ENCODE assay signal across 24 cellular contexts in the genomic region with DNA sequence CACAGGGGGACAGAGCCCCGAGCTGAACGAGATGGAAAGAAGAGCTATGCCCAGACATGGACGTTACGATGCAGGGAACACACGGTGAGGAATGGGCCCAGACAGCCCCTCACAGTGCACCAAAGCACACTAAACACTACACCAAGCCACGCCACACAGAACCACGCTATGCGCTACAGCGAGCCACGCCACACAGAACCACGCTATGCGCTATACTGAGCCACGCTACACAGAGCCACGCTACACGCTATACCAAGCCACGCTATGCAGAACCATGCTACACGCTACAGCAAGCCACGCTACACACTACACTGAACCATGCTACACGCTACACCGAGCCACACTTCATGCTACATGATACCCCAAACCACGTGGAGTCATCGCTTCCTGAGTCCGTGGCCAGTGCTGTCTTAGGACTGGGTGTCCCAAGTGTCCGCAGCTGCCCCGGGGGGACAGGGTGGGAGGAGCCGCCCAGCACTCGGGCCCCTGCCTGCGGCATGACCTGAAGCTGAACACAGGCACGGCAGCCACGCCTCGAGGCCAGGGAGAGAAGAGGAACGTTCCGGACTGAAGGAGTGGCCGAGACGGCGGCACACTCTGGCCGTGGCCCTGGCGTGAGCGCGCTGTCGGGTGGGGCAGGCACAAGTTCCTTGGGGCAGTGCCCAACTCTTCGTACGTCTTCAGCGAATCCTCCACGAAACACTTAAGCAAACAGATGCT.
DNase-seq lines count a peak whose midpoint lies in the region; ATAC-seq, FAIRE-seq and TF ChIP-seq lines count a peak whose summit lies in the region.
"Had no signal": no experiment of that assay in that cellular context is flagged by ENCODE, and none has a peak within 500 bp of the region (broad histone marks: within the 10 kb centered on the region; RNA-seq: fewer than 3 reads in every experiment).

No MANE protein-coding gene starts in this region.

- H3K27ac ChIP-seq in HepG2 (ENCODE audit: extremely low read length, insufficient read depth, low read length) (no peak overlapping the region), right lobe of liver (no peak overlapping the region), cingulate gyrus (ENCODE audit: low read depth, low read length) (peak overlapping the region; percentile 85), neural progenitor cell (no peak overlapping the region)
- H3K27ac ChIP-seq: BLaER1 treated with 17β-estradiol and CSF1 and Interleukin-3, amounts not matched to agents 10 nM and 100 nM; GM23248; SJSA1 had no signal

- H3K27me3 ChIP-seq in HepG2 (ENCODE audit: control insufficient read depth in 1 of 2, insufficient read depth in 2 of 2, low read length in 2 of 2): no peaks in the 10 kb centered on the region
- no peaks in the 10 kb centered on the region for H3K27me3 ChIP-seq in right lobe of liver
- no peaks in the 10 kb centered on the region for H3K27me3 ChIP-seq in neural progenitor cell
- H3K27me3 ChIP-seq: SJSA1 had no signal

- peaks cover 18% of the 10 kb centered on the region for H3K9me3 Mint-ChIP-seq in neural progenitor cell
- H3K9me3 Mint-ChIP-seq in activated naive CD8-positive, alpha-beta T cell treated with anti-CD3 and anti-CD28 coated beads for 36 hours: peaks cover 1% of the 10 kb centered on the region

- H3K4me3 ChIP-seq in HepG2 (replicated peaks in 1 of 3; ENCODE audit: insufficient read depth in 1 of 3, low read depth in 2 of 3, low read length in 3 of 3) (no peak overlapping the region), right lobe of liver (no peak overlapping the region), neural progenitor cell (no peak overlapping the region)
- H3K4me3 ChIP-seq: BLaER1 treated with 17β-estradiol and CSF1 and Interleukin-3, amounts not matched to agents 10 nM and 100 nM; GM23248; SJSA1 had no signal

- BruUV-seq in HepG2 (replicated peaks; lab: Mats Ljungman, UMichigan): no TSS peak

- TF ChIP-seq POLR2A in HepG2 (IDR thresholded peaks at IDR 0.05; ENCODE audit: insufficient read depth in 1 of 2, low read depth in 2 of 2, low read length in 2 of 2): no peak
- TF ChIP-seq POLR2A in right lobe of liver (IDR thresholded peaks at IDR 0.05): no peak

- peaks cover 33% of the 10 kb centered on the region for H3K4me1 ChIP-seq in HepG2 (ENCODE audit: insufficient read depth, low read length)
- no peaks in the 10 kb centered on the region for H3K4me1 ChIP-seq in right lobe of liver
- H3K4me1 ChIP-seq in neural progenitor cell: no peaks in the 10 kb centered on the region
- H3K4me1 ChIP-seq: SJSA1 had no signal

- H3K4me2 ChIP-seq in HepG2 (ENCODE audit: low read depth, low read length) (no peak overlapping the region), neural progenitor cell (no peak overlapping the region)

- H2AFZ ChIP-seq in HepG2 (ENCODE audit: low read length): no peak overlapping the region
- H2AFZ ChIP-seq in neural progenitor cell (replicated peaks): no peak overlapping the region
- H2AFZ ChIP-seq: GM23248 had no signal

- CTCF ChIA-PET in HepG2 (lab: Yijun Ruan, JAX; ENCODE audit: low intra/inter-chr PET ratio, low total read pairs): no interaction called here

- peaks cover 7% of the 10 kb centered on the region for H3K4me1 Mint-ChIP-seq in neural progenitor cell
- no peaks in the 10 kb centered on the region for H3K4me1 Mint-ChIP-seq in activated naive CD8-positive, alpha-beta T cell treated with anti-CD3 and anti-CD28 coated beads for 36 hours

- H4K20me1 ChIP-seq in HepG2 (ENCODE audit: insufficient read depth, low read length): peaks cover 4% of the 10 kb centered on the region; the same call in 1 of the 2 replicates
- H4K20me1 ChIP-seq in neural progenitor cell (ENCODE audit: low read depth): peaks cover 2% of the 10 kb centered on the region

- intact Hi-C loops in HepG2 (cut with micrococcal nuclease; ENCODE audit: unreplicated experiment) (no loop called here), right lobe of liver (cut with DNase I) (no loop called here)

- DNase-seq in HepG2 (ENCODE audit: low spot score): no peak
- no peak for DNase-seq in right lobe of liver
- no peak for DNase-seq in neural progenitor cell (ENCODE audit: low spot score)
- no peak for DNase-seq in DMS153 treated with DMSO at 0.1 percent for 48 hours (lab: John Stamatoyannopoulos, UW; ENCODE audit: unreplicated experiment)
- no peak for DNase-seq in activated naive CD8-positive, alpha-beta T cell treated with anti-CD3 and anti-CD28 coated beads for 36 hours
- no peak for DNase-seq in AG20443 (ENCODE audit: low spot score)
- DNase-seq: AML-193; CD4-positive, alpha-beta memory T cell; COR-L47; GM23248; HCEC 1CT; Karpas-422; NCI-H1092; NCI-H1436; NCI-H187; NCI-H446; NCI-H524 treated with DMSO at 0.1 percent for 48 hours; NCI-H774; PC-3 had no signal

- no peak for TF ChIP-seq CTCF in HepG2 (CRISPR knock-in tag; IDR thresholded peaks at IDR 0.05)
- no peak for TF ChIP-seq CTCF in right lobe of liver (IDR thresholded peaks at IDR 0.05)
- TF ChIP-seq CTCF in neural progenitor cell (IDR thresholded peaks at IDR 0.05): no peak

- H3K36me3 ChIP-seq in HepG2 (replicated peaks in 1 of 2; ENCODE audit: control insufficient read depth in 1 of 2, insufficient read depth in 2 of 2, low read length in 2 of 2): no peaks in the 10 kb centered on the region
- H3K36me3 ChIP-seq in right lobe of liver: no peaks in the 10 kb centered on the region
- H3K36me3 ChIP-seq in neural progenitor cell: no peaks in the 10 kb centered on the region
- H3K36me3 ChIP-seq: SJSA1 had no signal

- peaks cover 38% of the 10 kb centered on the region for H3K36me3 Mint-ChIP-seq in neural progenitor cell
- peaks cover 11% of the 10 kb centered on the region for H3K36me3 Mint-ChIP-seq in activated naive CD8-positive, alpha-beta T cell treated with anti-CD3 and anti-CD28 coated beads for 36 hours

- peaks cover 3% of the 10 kb centered on the region for H3K27me3 Mint-ChIP-seq in neural progenitor cell (ENCODE audit: insufficient read depth, low read depth)
- H3K27me3 Mint-ChIP-seq in activated naive CD8-positive, alpha-beta T cell treated with anti-CD3 and anti-CD28 coated beads for 36 hours: no peaks in the 10 kb centered on the region
- H3K27me3 Mint-ChIP-seq: CD4-positive, alpha-beta memory T cell had no signal

- no peaks in the 10 kb centered on the region for H3F3A ChIP-seq in neural progenitor cell (ENCODE audit: low read depth)

- no peak for ATAC-seq in HepG2
- ATAC-seq in right lobe of liver: no peak
- ATAC-seq: PC-3 had no signal

- no peak for FAIRE-seq in HepG2 (lab: Jason Lieb, UNC)
- FAIRE-seq: A204.1, G401.6 had no signal

- H3K79me2 ChIP-seq in HepG2 (ENCODE audit: insufficient read depth, low read length) (no peaks in the 10 kb centered on the region), neural progenitor cell (ENCODE audit: low read depth) (no peaks in the 10 kb centered on the region)

- no peak for TF ChIP-seq RAD21 in HepG2 (CRISPR knock-in tag; IDR thresholded peaks at IDR 0.05)

- POLR2A ChIA-PET in HepG2 (lab: Yijun Ruan, JAX): no interaction called here

- peak overlapping the region; percentile 27 for H3K4me3 Mint-ChIP-seq in neural progenitor cell
- H3K4me3 Mint-ChIP-seq in activated naive CD8-positive, alpha-beta T cell treated with anti-CD3 and anti-CD28 coated beads for 36 hours: no peak overlapping the region
- H3K4me3 Mint-ChIP-seq: CD4-positive, alpha-beta memory T cell had no signal

- no peak for TF ChIP-seq EP300 in HepG2 (IDR thresholded peaks at IDR 0.05; ENCODE audit: low read depth in 2 of 2, low read length in 2 of 2)
- TF ChIP-seq EP300 in HepG2 (CRISPR knock-in tag; IDR thresholded peaks at IDR 0.05; ENCODE audit: borderline replicate concordance): no peak

- H3K9ac ChIP-seq in HepG2 (ENCODE audit: insufficient read depth, low read depth, low read length) (no peak overlapping the region), neural progenitor cell (no peak overlapping the region)
- H3K9ac ChIP-seq: BLaER1 treated with 17β-estradiol and CSF1 and Interleukin-3, amounts not matched to agents 10 nM and 100 nM; GM23248 had no signal

- H3K9me3 ChIP-seq in HepG2 (ENCODE audit: low read length) (peaks cover 9% of the 10 kb centered on the region), right lobe of liver (peaks cover 0 to 3% (median 0%) of the 10 kb centered on the region in 4 donors), neural progenitor cell (ENCODE audit: low read depth) (no peaks in the 10 kb centered on the region)
- H3K9me3 ChIP-seq: SJSA1 had no signal

- 96% methylated on average over 36 of the region's 45 CpGs for WGBS in HepG2 (ENCODE audit: low lambda C conversion rate)
- WGBS in right lobe of liver (ENCODE audit: insufficient coverage, low coverage, low lambda C conversion rate, missing lambda C conversion rate): 95% methylated on average over 18 of the region's 45 CpGs

- H3K27ac Mint-ChIP-seq in neural progenitor cell: peak overlapping the region; percentile 37
- no peak overlapping the region for H3K27ac Mint-ChIP-seq in activated naive CD8-positive, alpha-beta T cell treated with anti-CD3 and anti-CD28 coated beads for 36 hours
- H3K27ac Mint-ChIP-seq: CD4-positive, alpha-beta memory T cell had no signal

- in situ Hi-C loops in HepG2 (cut with HindIII; ENCODE audit: extremely low pct_ligation_motif_present, low pct_unique_long_range_greater_than_20kb): no loop called here

TF ChIP-seq in HepG2, 621 proteins besides CTCF, POLR2A, EP300 and RAD21:
- TF ChIP-seq JUNB (CRISPR knock-in tag; IDR thresholded peaks at IDR 0.05; ENCODE audit: borderline replicate concordance): 0 out of 2 replicates have a peak, but pooled peaks have one; percentile 18
- no peak for TF ChIP-seq TSC22D2 (CRISPR knock-in tag; IDR thresholded peaks at IDR 0.05; ENCODE audit: borderline replicate concordance)
- TF ChIP-seq, protein P1, sequence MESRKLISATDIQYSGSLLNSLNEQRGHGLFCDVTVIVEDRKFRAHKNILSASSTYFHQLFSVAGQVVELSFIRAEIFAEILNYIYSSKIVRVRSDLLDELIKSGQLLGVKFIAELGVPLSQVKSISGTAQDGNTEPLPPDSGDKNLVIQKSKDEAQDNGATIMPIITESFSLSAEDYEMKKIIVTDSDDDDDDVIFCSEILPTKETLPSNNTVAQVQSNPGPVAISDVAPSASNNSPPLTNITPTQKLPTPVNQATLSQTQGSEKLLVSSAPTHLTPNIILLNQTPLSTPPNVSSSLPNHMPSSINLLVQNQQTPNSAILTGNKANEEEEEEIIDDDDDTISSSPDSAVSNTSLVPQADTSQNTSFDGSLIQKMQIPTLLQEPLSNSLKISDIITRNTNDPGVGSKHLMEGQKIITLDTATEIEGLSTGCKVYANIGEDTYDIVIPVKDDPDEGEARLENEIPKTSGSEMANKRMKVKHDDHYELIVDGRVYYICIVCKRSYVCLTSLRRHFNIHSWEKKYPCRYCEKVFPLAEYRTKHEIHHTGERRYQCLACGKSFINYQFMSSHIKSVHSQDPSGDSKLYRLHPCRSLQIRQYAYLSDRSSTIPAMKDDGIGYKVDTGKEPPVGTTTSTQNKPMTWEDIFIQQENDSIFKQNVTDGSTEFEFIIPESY (CRISPR knock-in tag; IDR thresholded peaks at IDR 0.05): peak; percentile 85; the same call in 1 of the 2 replicates
- no peak for TF ChIP-seq ISX (CRISPR knock-in tag; conservative IDR thresholded peaks at IDR 0.05)
- TF ChIP-seq ZMYM2 (CRISPR knock-in tag; IDR thresholded peaks at IDR 0.05): no peak
